ENCODE assay signal across 15 cellular contexts in the genomic region with DNA sequence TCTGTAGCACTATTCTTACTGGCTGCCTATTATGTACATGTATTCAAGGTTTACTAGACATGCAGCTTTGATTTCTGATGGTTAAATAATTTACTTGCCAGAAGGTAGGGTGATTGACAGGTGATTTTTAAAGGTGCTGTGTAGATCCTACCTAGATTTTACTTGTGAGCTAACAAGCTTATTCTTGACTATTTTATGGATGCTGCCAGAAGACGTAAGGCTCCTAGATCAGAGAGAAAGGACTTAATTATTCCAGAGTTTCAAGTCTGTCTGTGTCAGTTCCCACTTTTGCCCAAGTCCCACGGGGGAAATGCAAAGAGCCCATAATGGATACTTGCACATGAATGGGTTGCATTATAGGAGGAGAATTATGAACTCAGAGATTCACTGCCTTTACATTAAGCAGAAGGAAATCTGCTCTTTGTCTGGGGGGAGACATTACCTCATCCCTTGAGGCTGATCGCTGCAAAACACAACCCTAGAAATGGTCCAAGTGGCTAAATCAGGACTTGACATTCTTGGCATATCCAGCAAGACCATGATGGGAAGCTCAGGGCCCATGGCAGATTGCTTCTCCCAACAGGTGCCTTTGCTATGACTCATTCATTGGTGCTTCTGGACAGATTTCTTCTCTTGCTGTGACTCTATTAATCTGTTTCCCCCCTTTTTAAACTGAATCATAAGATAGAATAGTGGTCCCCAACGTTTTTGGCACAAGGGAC. TPM values are rescaled to one million over a fixed set of nuclear protein-coding genes. Genes with fewer than 3 reads are reported as not detected.
A peak's percentile ranks its signal among the peaks of the same experiment; 100 is the strongest.
DNase-seq lines count a peak whose midpoint lies in the region; ATAC-seq and TF ChIP-seq lines count a peak whose summit lies in the region.
"Had no signal": no experiment of that assay in that cellular context is flagged by ENCODE, and none has a peak within 500 bp of the region (broad histone marks: within the 10 kb centered on the region; RNA-seq: fewer than 3 reads in every experiment).

No MANE protein-coding gene starts in this region.

- H3K4me3 Mint-ChIP-seq in glutamatergic neuron (ENCODE audit: unreplicated experiment) (peak overlapping the region; percentile 14), progenitor cell of endocrine pancreas (ENCODE audit: low read depth) (no peak overlapping the region)

- no peak for TF ChIP-seq RAD21 in SK-N-SH (IDR thresholded peaks at IDR 0.05; ENCODE audit: low read length)

- no peaks in the 10 kb centered on the region for H3F3A ChIP-seq in SK-N-SH (replicated peaks; ENCODE audit: insufficient read depth)

- no peaks in the 10 kb centered on the region for H3K9me3 ChIP-seq in SK-N-SH
- H3K9me3 ChIP-seq: BLaER1 had no signal

- H3K27ac Mint-ChIP-seq in glutamatergic neuron (ENCODE audit: unreplicated experiment) (peak overlapping the region; percentile 91), progenitor cell of endocrine pancreas (no peak overlapping the region)

- H3K4me1 ChIP-seq in SK-N-SH (ENCODE audit: control insufficient read depth in 1 of 2, insufficient read depth in 2 of 2, low read depth in 1 of 2, low read length in 1 of 2) = no peaks in the 10 kb centered on the region
- H3K4me1 ChIP-seq: BLaER1 had no signal

- POLR2A ChIA-PET in SK-N-SH (lab: Yijun Ruan, JAX) = no interaction called here

- DNase-seq in SK-N-SH (no peak), SK-N-DZ (ENCODE audit: low spot score) (peak; percentile 3), glutamatergic neuron (peak; percentile 67), retina (peak; percentile 21), HK-2 (ENCODE audit: unreplicated experiment) (no peak), progenitor cell of endocrine pancreas (ENCODE audit: low spot score, unreplicated experiment) (no peak)
- DNase-seq in stimulated activated CD8-positive, alpha-beta memory T cell treated with anti-CD3 and anti-CD28 coated beads, Interleukin-4, amount 100 ng/mL, for 48 hours = no peak
- DNase-seq: 8988T, AML-193, DMS53, GM23248 had no signal

- H3K36me3 ChIP-seq in SK-N-SH (replicated peaks in 1 of 2; ENCODE audit: control insufficient read depth in 1 of 2, insufficient read depth in 2 of 2, low read length in 1 of 2) = no peaks in the 10 kb centered on the region
- H3K36me3 ChIP-seq: BLaER1 had no signal

- H2AFZ ChIP-seq in SK-N-SH (ENCODE audit: low read depth) = no peak overlapping the region
- H2AFZ ChIP-seq: GM23248 had no signal

- no peak overlapping the region for H3K4me3 ChIP-seq in SK-N-SH (ENCODE audit: low read depth in 2 of 2, low read length in 1 of 2)
- H3K4me3 ChIP-seq: BLaER1, GM12878, GM23248 had no signal

- H3K36me3 Mint-ChIP-seq in glutamatergic neuron (ENCODE audit: unreplicated experiment) = no peaks in the 10 kb centered on the region
- H3K36me3 Mint-ChIP-seq in progenitor cell of endocrine pancreas (ENCODE audit: insufficient read depth) = no peaks in the 10 kb centered on the region

- H3K79me2 ChIP-seq in SK-N-SH (ENCODE audit: insufficient read depth) = no peaks in the 10 kb centered on the region

- H3K27me3 Mint-ChIP-seq in glutamatergic neuron (ENCODE audit: unreplicated experiment) = peaks cover 2% of the 10 kb centered on the region
- peaks cover 29% of the 10 kb centered on the region for H3K27me3 Mint-ChIP-seq in progenitor cell of endocrine pancreas

- no peak overlapping the region for H3K27ac ChIP-seq in SK-N-SH (ENCODE audit: low read depth in 2 of 2, low read length in 1 of 2)
- H3K27ac ChIP-seq: BLaER1, GM23248 had no signal

- TF ChIP-seq CTCF in SK-N-SH (IDR thresholded peaks at IDR 0.05) = no peak
- TF ChIP-seq CTCF in glutamatergic neuron (IDR thresholded peaks at IDR 0.05; ENCODE audit: partially characterized antibody, unreplicated experiment) = no peak
- TF ChIP-seq CTCF in progenitor cell of endocrine pancreas (IDR thresholded peaks at IDR 0.05; ENCODE audit: unreplicated experiment) = no peak

- no peak for ATAC-seq in SK-N-SH treated with all-trans-retinoic acid at 6 μM for 48 hours
- ATAC-seq: GM12878, HepG2 had no signal

- H3K9ac ChIP-seq in SK-N-SH = no peak overlapping the region
- H3K9ac ChIP-seq: BLaER1, GM23248 had no signal

- WGBS in SK-N-SH (ENCODE audit: low lambda C conversion rate) = 7% methylated on average over 4 of the region's 4 CpGs

- H3K9me3 Mint-ChIP-seq in glutamatergic neuron (ENCODE audit: unreplicated experiment) (no peaks in the 10 kb centered on the region), progenitor cell of endocrine pancreas (ENCODE audit: low read depth) (no peaks in the 10 kb centered on the region)

- H3K4me1 Mint-ChIP-seq in glutamatergic neuron (ENCODE audit: low read depth, unreplicated experiment) (peaks cover 9% of the 10 kb centered on the region), progenitor cell of endocrine pancreas (ENCODE audit: low read depth) (peaks cover 12% of the 10 kb centered on the region)

- no peaks in the 10 kb centered on the region for H3K9me2 ChIP-seq in SK-N-SH

- TF ChIP-seq EP300 in SK-N-SH (IDR thresholded peaks at IDR 0.05; ENCODE audit: borderline replicate concordance in 1 of 2, low read depth in 1 of 2, low read length in 1 of 2) = no peak

- CTCF ChIA-PET in SK-N-SH (lab: Yijun Ruan, JAX) = no interaction called here

- H4K20me1 ChIP-seq in SK-N-SH (ENCODE audit: insufficient read depth) = no peaks in the 10 kb centered on the region
- H4K20me1 ChIP-seq: BLaER1 had no signal

- no peak overlapping the region for H3K4me2 ChIP-seq in SK-N-SH
- H3K4me2 ChIP-seq: BLaER1 had no signal

- no peaks in the 10 kb centered on the region for H3K27me3 ChIP-seq in SK-N-SH (ENCODE audit: insufficient read depth)
- H3K27me3 ChIP-seq: BLaER1 had no signal

TF ChIP-seq in SK-N-SH treated with all-trans-retinoic acid at 6 μM for 48 hours, 23 proteins besides CTCF, POLR2A, EP300 and RAD21 (continues in another document):
- TF ChIP-seq PPARA (CRISPR knock-in tag; IDR thresholded peaks at IDR 0.05; ENCODE audit: borderline replicate concordance) = no peak
- no peak for TF ChIP-seq ESRRG (CRISPR knock-in tag; IDR thresholded peaks at IDR 0.05)
- no peak for TF ChIP-seq TCF4 (CRISPR knock-in tag; IDR thresholded peaks at IDR 0.05; ENCODE audit: borderline replicate concordance)
- peak; percentile 44; the same call in 1 of the 2 replicates for TF ChIP-seq ISL1 (CRISPR knock-in tag; IDR thresholded peaks at IDR 0.05)
- no peak for TF ChIP-seq ZNF565 (CRISPR knock-in tag; conservative IDR thresholded peaks at IDR 0.05; ENCODE audit: low read depth)
- TF ChIP-seq, protein P1, sequence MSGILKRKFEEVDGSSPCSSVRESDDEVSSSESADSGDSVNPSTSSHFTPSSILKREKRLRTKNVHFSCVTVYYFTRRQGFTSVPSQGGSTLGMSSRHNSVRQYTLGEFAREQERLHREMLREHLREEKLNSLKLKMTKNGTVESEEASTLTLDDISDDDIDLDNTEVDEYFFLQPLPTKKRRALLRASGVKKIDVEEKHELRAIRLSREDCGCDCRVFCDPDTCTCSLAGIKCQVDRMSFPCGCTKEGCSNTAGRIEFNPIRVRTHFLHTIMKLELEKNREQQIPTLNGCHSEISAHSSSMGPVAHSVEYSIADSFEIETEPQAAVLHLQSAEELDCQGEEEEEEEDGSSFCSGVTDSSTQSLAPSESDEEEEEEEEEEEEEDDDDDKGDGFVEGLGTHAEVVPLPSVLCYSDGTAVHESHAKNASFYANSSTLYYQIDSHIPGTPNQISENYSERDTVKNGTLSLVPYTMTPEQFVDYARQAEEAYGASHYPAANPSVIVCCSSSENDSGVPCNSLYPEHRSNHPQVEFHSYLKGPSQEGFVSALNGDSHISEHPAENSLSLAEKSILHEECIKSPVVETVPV (CRISPR knock-in tag; IDR thresholded peaks at IDR 0.05) = no peak
- TF ChIP-seq CSDC2 (CRISPR knock-in tag; IDR thresholded peaks at IDR 0.05) = no peak

TF ChIP-seq in SK-N-SH, 30 proteins besides CTCF, POLR2A, EP300 and RAD21 (continues in another document):
- no peak for TF ChIP-seq TCF12 (IDR thresholded peaks at IDR 0.05)
- no peak for TF ChIP-seq SMC3 (IDR thresholded peaks at IDR 0.05; ENCODE audit: low read depth, low read length)
- TF ChIP-seq, protein P2, sequence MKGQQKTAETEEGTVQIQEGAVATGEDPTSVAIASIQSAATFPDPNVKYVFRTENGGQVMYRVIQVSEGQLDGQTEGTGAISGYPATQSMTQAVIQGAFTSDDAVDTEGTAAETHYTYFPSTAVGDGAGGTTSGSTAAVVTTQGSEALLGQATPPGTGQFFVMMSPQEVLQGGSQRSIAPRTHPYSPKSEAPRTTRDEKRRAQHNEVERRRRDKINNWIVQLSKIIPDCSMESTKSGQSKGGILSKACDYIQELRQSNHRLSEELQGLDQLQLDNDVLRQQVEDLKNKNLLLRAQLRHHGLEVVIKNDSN (IDR thresholded peaks at IDR 0.05; ENCODE audit: borderline replicate concordance, low read depth) = no peak
- TF ChIP-seq, protein P3, sequence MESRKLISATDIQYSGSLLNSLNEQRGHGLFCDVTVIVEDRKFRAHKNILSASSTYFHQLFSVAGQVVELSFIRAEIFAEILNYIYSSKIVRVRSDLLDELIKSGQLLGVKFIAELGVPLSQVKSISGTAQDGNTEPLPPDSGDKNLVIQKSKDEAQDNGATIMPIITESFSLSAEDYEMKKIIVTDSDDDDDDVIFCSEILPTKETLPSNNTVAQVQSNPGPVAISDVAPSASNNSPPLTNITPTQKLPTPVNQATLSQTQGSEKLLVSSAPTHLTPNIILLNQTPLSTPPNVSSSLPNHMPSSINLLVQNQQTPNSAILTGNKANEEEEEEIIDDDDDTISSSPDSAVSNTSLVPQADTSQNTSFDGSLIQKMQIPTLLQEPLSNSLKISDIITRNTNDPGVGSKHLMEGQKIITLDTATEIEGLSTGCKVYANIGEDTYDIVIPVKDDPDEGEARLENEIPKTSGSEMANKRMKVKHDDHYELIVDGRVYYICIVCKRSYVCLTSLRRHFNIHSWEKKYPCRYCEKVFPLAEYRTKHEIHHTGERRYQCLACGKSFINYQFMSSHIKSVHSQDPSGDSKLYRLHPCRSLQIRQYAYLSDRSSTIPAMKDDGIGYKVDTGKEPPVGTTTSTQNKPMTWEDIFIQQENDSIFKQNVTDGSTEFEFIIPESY (IDR thresholded peaks at IDR 0.05; ENCODE audit: borderline replicate concordance, low read depth) = no peak
- TF ChIP-seq CHD2 (IDR thresholded peaks at IDR 0.05; ENCODE audit: low read length, partially characterized antibody) = no peak
- no peak for TF ChIP-seq TEAD4 (IDR thresholded peaks at IDR 0.05; ENCODE audit: borderline replicate concordance, insufficient read depth)
- no peak for TF ChIP-seq NRF1 (IDR thresholded peaks at IDR 0.05; ENCODE audit: low read depth, low read length)

RNA-seq across cellular contexts. Expression of a gene that starts 32.1 kb away (rescaled TPM):
- polyA plus RNA-seq in SK-N-SH (2012; rRNA removed) = not detected in 2 replicates
- polyA plus RNA-seq in SK-N-SH (2012; cell fraction: cytosol; rRNA removed) = under 0.01 TPM in 1 of 2 replicates, not detected in the other
- 0.01 TPM in 1 of 2 replicates, not detected in the other for polyA plus RNA-seq in SK-N-SH (2012; cell fraction: nucleus; rRNA removed)
- 3.6 and 4.2 TPM in 2 replicates for polyA plus RNA-seq in SK-N-DZ (2014; cell fraction: cytosol; rRNA removed)
- polyA plus RNA-seq in SK-N-DZ (2014; cell fraction: nucleus; rRNA removed) = 2.9 and 3.7 TPM in 2 replicates
- total RNA-seq in glutamatergic neuron (ENCODE audit: unreplicated experiment) (2.6 TPM), progenitor cell of endocrine pancreas (0.10 and 0.11 TPM in 2 replicates)
- total RNA-seq: GM12878, GM23248, HepG2 had no signal
- polyA plus RNA-seq: GM12878, GM23248, HepG2 had no signal

Comparison
In these comparisons a context has a peak if more than half of its experiments do, and no peak if none do; other contexts are left out.
1. DNase-seq: peak in SK-N-DZ (single experiment), glutamatergic neuron (single experiment) and retina (single experiment); none in SK-N-SH (single experiment), HK-2 (single experiment), progenitor cell of endocrine pancreas (single experiment) and stimulated activated CD8-positive, alpha-beta memory T cell treated with anti-CD3 and anti-CD28 coated beads, Interleukin-4, amount 100 ng/mL, for 48 hours (single experiment).